Comparison of ENCODE assay signal across 23 cellular contexts in the genomic region with DNA sequence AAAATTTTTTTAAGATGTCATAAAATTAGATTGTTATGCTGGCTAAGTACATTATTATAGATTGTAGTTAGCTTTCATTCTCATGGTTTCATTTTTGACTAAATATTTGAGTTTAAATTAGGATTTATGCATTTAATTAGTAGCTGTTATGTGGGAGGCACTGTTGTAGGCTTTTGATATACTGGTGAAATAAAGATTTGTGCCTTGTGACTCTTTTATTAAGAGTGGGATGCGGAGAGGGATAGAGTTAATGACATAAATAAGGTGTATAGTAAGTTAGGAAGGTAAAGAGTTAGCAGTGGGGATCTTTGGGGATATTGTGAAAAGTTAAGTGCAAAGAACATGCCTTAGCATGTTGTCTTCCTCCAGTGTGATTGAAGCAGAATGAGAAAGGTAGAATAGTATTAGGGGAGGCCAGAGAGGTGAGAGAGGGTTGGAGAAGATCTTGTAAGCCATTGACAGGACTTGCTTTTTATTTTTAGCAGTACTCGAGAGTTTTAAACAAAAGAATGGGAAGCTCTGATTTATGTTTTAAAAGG. TPM values are rescaled to one million over a fixed set of nuclear protein-coding genes. Genes with fewer than 3 reads are reported as not detected.
DNase-seq lines count a peak whose midpoint lies in the region; ATAC-seq, FAIRE-seq and TF ChIP-seq lines count a peak whose summit lies in the region.
"Had no signal": no experiment of that assay in that cellular context is flagged by ENCODE, and none has a peak within 500 bp of the region (broad histone marks: within the 10 kb centered on the region; RNA-seq: fewer than 3 reads in every experiment).

No MANE protein-coding gene starts in this region.

- H3K9me3 ChIP-seq in A549, result no peaks in the 10 kb centered on the region
- H3K9me3 ChIP-seq in HUES48 (ENCODE audit: control insufficient read depth, insufficient read depth, low read length), result no peaks in the 10 kb centered on the region
- H3K9me3 ChIP-seq in GM12878 (replicated peaks; ENCODE audit: control insufficient read depth, insufficient read depth, low read length), result no peaks in the 10 kb centered on the region
- H3K9me3 ChIP-seq: adrenal gland, BE2C, esophagus muscularis mucosa, gastroesophageal sphincter, stomach had no signal

- POLR2A ChIA-PET in A549 (lab: Yijun Ruan, JAX), result interaction anchor here (1.0 kb wide), 1 partner anchor 9 kb away, joined by 3 read pairs; the partner anchor contains the start of gene ARHGAP5
- POLR2A ChIA-PET in GM12878 (lab: Charles Lee), result no interaction called here

- TF ChIP-seq EP300 in A549 (IDR thresholded peaks at IDR 0.05) (no peak), GM12878 (IDR thresholded peaks at IDR 0.05; ENCODE audit: borderline replicate concordance in 1 of 2, control insufficient read depth in 1 of 2, low read depth in 2 of 2, low read length in 2 of 2) (no peak)

- FAIRE-seq in A549 (lab: Jason Lieb, UNC) (no peak), GM12878 (lab: Jason Lieb, UNC) (no peak), islet of Langerhans (lab: Jason Lieb, UNC) (peak; percentile 36)

- BruUV-seq in GM12878 (replicated peaks; lab: Mats Ljungman, UMichigan), result no TSS peak

- H3K27ac ChIP-seq in A549 (peak overlapping the region; percentile 8 to 66; a peak in 3 of 6 replicates), HUES48 (ENCODE audit: low read depth, low read length) (peak overlapping the region; percentile 52), GM12878 (ENCODE audit: control insufficient read depth, insufficient read depth) (no peak overlapping the region)
- H3K27ac ChIP-seq: adrenal gland, esophagus muscularis mucosa, gastroesophageal sphincter, stomach had no signal

- H3K9ac ChIP-seq in HUES48 (ENCODE audit: low read depth, low read length) (no peak overlapping the region), GM12878 (ENCODE audit: control insufficient read depth, insufficient read depth, low read length) (no peak overlapping the region)

- no peaks in the 10 kb centered on the region for H3K4me1 Mint-ChIP-seq in CD14-positive monocyte

- RAD21 ChIA-PET in GM12878 (lab: Charles Lee; ENCODE audit: unreplicated experiment), result interaction anchor here (1.1 kb wide), 1 partner anchor 10 kb away, joined by 4 read pairs; no protein-coding TSS in a partner anchor

- CTCF ChIA-PET in A549 (lab: Yijun Ruan, JAX) (interaction anchor here (1.6 to 2.3 kb wide), 3 partner anchors 12 to 169 kb away, joined by 6 to 7 read pairs (median 6); no protein-coding TSS in a partner anchor), GM12878 (lab: Yijun Ruan, JAX) (interaction anchor here (0.7 to 1.3 kb wide), 2 partner anchors 12 to 114 kb away, joined by 4 read pairs; no protein-coding TSS in a partner anchor)

- no peak overlapping the region for H3K27ac Mint-ChIP-seq in CD14-positive monocyte

- peaks cover 1% of the 10 kb centered on the region; the same call in 1 of the 2 replicates for H3K79me2 ChIP-seq in GM12878 (ENCODE audit: control insufficient read depth, insufficient read depth, low read length)

- SMC1A ChIA-PET in GM12878 (lab: Charles Lee; ENCODE audit: uncharacterized antibody, unreplicated experiment), result interaction anchor here (1.0 to 1.7 kb wide), 3 partner anchors 69 to 169 kb away, joined by 3 to 4 read pairs (median 3); no protein-coding TSS in a partner anchor

- no peaks in the 10 kb centered on the region for H4K20me1 ChIP-seq in GM12878 (ENCODE audit: control insufficient read depth, insufficient read depth)

- H3K9me3 Mint-ChIP-seq in CD14-positive monocyte, result no peaks in the 10 kb centered on the region

- in situ Hi-C loops in GM12878 (cut with MboI), result no loop called here

- peaks cover 6% of the 10 kb centered on the region for H3K36me3 ChIP-seq in HUES48 (ENCODE audit: control insufficient read depth, insufficient read depth, low read length)
- no peaks in the 10 kb centered on the region for H3K36me3 ChIP-seq in GM12878 (ENCODE audit: control insufficient read depth in 2 of 2, insufficient read depth in 2 of 2, low read length in 1 of 2)
- H3K36me3 ChIP-seq: BE2C had no signal

- H3K4me1 ChIP-seq in A549, result peaks cover 88% of the 10 kb centered on the region
- peaks cover 44% of the 10 kb centered on the region for H3K4me1 ChIP-seq in HUES48 (ENCODE audit: control insufficient read depth, insufficient read depth, low read length)
- peaks cover 15% of the 10 kb centered on the region for H3K4me1 ChIP-seq in GM12878 (ENCODE audit: control insufficient read depth, insufficient read depth, low read length)
- H3K4me1 ChIP-seq: BE2C had no signal

- no peak overlapping the region for H2AFZ ChIP-seq in GM12878 (ENCODE audit: control insufficient read depth, low read depth, low read length)

- TF ChIP-seq RAD21 in A549 (conservative IDR thresholded peaks at IDR 0.05 in 1 of 2, IDR thresholded peaks at IDR 0.05 in 1 of 2) (no peak), GM12878 (IDR thresholded peaks at IDR 0.05; ENCODE audit: insufficient read depth, low read depth, low read length) (no peak)

- ATAC-seq in A549 (no peak), GM12878 (no peak)
- ATAC-seq: gastroesophageal sphincter had no signal

- peaks cover 6 to 9% of the 10 kb centered on the region in 2 donors for H3K36me3 Mint-ChIP-seq in CD14-positive monocyte

- no peak overlapping the region for H3K4me3 ChIP-seq in A549
- no peak overlapping the region for H3K4me3 ChIP-seq in HUES48 (ENCODE audit: low read depth, low read length)
- no peak overlapping the region for H3K4me3 ChIP-seq in GM12878
- H3K4me3 ChIP-seq: adrenal gland, esophagus muscularis mucosa, gastroesophageal sphincter, lung, stomach had no signal

- DNase-seq in A549 (ENCODE audit: low read depth in 1 of 2, low spot score in 1 of 2), result no peak
- no peak for DNase-seq in GM12878 (ENCODE audit: low read depth, low spot score)
- no peak for DNase-seq in stimulated activated CD4-positive, alpha-beta T cell treated with anti-CD3 and anti-CD28 coated beads, Interleukin-4, amount 100 ng/mL, for 4 hours
- DNase-seq in NCI-H446 treated with DMSO at 0.1 percent for 48 hours (lab: John Stamatoyannopoulos, UW), result no peak
- no peak for DNase-seq in CD14-positive monocyte (ENCODE audit: low spot score)
- no peak for DNase-seq in nucleus accumbens (lab: John Stamatoyannopoulos, UW)
- DNase-seq: activated naive CD4-positive, alpha-beta T cell; activated T-cell treated with anti-CD3 and anti-CD28 coated beads, Interleukin-2, amount 50 U/mL, for 1 hour; adrenal gland; BE2C; central memory CD4-positive, alpha-beta T cell; KBM-7; MV-4-11; NCI-H187; NCI-H2227 treated with DMSO at 0.1 percent for 48 hours; NCI-H774; SIG-M5; stomach had no signal

- 72% methylated on average over 2 of the region's 2 CpGs for WGBS in A549 (ENCODE audit: missing lambda C conversion rate)
- WGBS in GM12878 (ENCODE audit: insufficient coverage, insufficient replicate concordance, low lambda C conversion rate, missing lambda C conversion rate), result 98% methylated on average over 2 of the region's 2 CpGs

- TF ChIP-seq POLR2A in A549 (IDR thresholded peaks at IDR 0.05; ENCODE audit: low read length) (no peak), GM12878 (IDR thresholded peaks at IDR 0.05; ENCODE audit: low read depth, low read length) (no peak)

- H3K4me2 ChIP-seq in A549, result peak overlapping the region; percentile 63
- H3K4me2 ChIP-seq in GM12878 (ENCODE audit: control insufficient read depth, insufficient read depth), result no peak overlapping the region

- TF ChIP-seq CTCF in A549 (IDR thresholded peaks at IDR 0.05), result no peak
- TF ChIP-seq CTCF in GM12878 (IDR thresholded peaks at IDR 0.05 in 2 of 3, conservative IDR thresholded peaks at IDR 0.05 in 1 of 3; ENCODE audit: control insufficient read depth in 2 of 3, extremely low read depth in 1 of 3, insufficient read depth in 1 of 3, low read depth in 3 of 3, low read length in 3 of 3), result no peak
- TF ChIP-seq CTCF in CD14-positive monocyte (IDR thresholded peaks at IDR 0.05), result no peak

- no peak overlapping the region for H3K4me3 Mint-ChIP-seq in CD14-positive monocyte

- H3K27me3 Mint-ChIP-seq in CD14-positive monocyte (ENCODE audit: low read depth in 3 of 3), result peaks cover 0 to 1% (median 0%) of the 10 kb centered on the region in 3 donors

- intact Hi-C loops in GM12878 (cut with micrococcal nuclease; ENCODE audit: unreplicated experiment), result no loop called here
- intact Hi-C loops in CD14-positive monocyte (cut with micrococcal nuclease), result no loop called here

- no peaks in the 10 kb centered on the region for H3K27me3 ChIP-seq in HUES48 (ENCODE audit: control insufficient read depth, insufficient read depth, low read length)
- H3K27me3 ChIP-seq in GM12878 (replicated peaks in 1 of 2; ENCODE audit: control insufficient read depth in 2 of 2, insufficient read depth in 2 of 2, low read length in 1 of 2), result no peaks in the 10 kb centered on the region
- H3K27me3 ChIP-seq: adrenal gland, BE2C, esophagus muscularis mucosa, gastroesophageal sphincter, stomach had no signal

TF ChIP-seq in A549, 52 proteins besides CTCF, POLR2A, EP300 and RAD21 (continues in another document):
- TF ChIP-seq NFE2L2 (conservative IDR thresholded peaks at IDR 0.05; ENCODE audit: low read length), result no peak

TF ChIP-seq in GM12878, 131 proteins besides CTCF, POLR2A, EP300 and RAD21 (continues in another document):
- no peak for TF ChIP-seq POU2F2 (IDR thresholded peaks at IDR 0.05; ENCODE audit: borderline replicate concordance, low read depth, low read length)
- TF ChIP-seq RUNX3 (IDR thresholded peaks at IDR 0.05; ENCODE audit: low read length), result no peak

RNA-seq across cellular contexts. Expression of gene ARHGAP5, which starts 8.8 kb away (rescaled TPM):
- polyA plus RNA-seq in A549 (2011; rRNA removed) (57.3 and 66.1 TPM in 2 replicates), A549 (2017; fragmentation: RNase III; extraction: RNeasy Plus Mini Kit Qiagen cat#74134 plus additional on column Dnase treatment) (32.5 to 33.6 TPM (median 33.0 TPM) in 3 replicates), GM12878 (2011; rRNA removed) (19.6 and 36.4 TPM in 2 replicates), GM12878 (2014; fragmentation: Illumina TruSeq; extraction: Trizol) (6.0 and 8.5 TPM in 2 replicates), GM12878 (2014; fragmentation: Nextera tagmentation; extraction: Ambion mirVana) (1 to 10 TPM in 1 of 2 experiments, under 1 TPM in 1; 0.91 to 2.1 TPM), GM12878 (2014; rRNA removed) (2.3 and 3.0 TPM in 2 replicates), GM12878 (2016; fragmentation: Nextera tagmentation; extraction: Ambion mirVana) (1 to 10 TPM; 6.5 to 7.9 TPM), CD14-positive monocyte (1 to 10 TPM; 4.3 to 6.3 TPM)
- polyA plus RNA-seq in A549 (2012; cell fraction: cytosol; rRNA removed), result 5.1 and 5.8 TPM in 2 replicates
- 4.5 and 9.6 TPM in 2 replicates for polyA plus RNA-seq in A549 (2012; cell fraction: nucleus; rRNA removed)
- polyA minus RNA-seq in A549 (2011; rRNA and poly(A)+ RNA removed), result 44.1 and 51.3 TPM in 2 replicates
- total RNA-seq in GM12878 (2013; cell fraction: nucleolus; rRNA removed), result 36.5 and 38.0 TPM in 2 replicates
- total RNA-seq in GM12878 (2014; rRNA removed) (9.0 and 11.0 TPM in 2 replicates), GM12878 (2014; rRNA removed; fragmentation: Illumina TruSeq; extraction: Trizol) (10.4 and 12.2 TPM in 2 replicates), GM12878 (2021) (12.2 and 13.4 TPM in 2 replicates)
- 3.2 TPM for polyA plus RNA-seq in GM12878 (2011; ENCODE audit: low read depth)
- polyA plus RNA-seq in GM12878 (2011; cell fraction: cytosol; rRNA removed), result 5.4 and 6.9 TPM in 2 replicates
- 9.3 and 11.0 TPM in 2 replicates for polyA plus RNA-seq in GM12878 (2011; cell fraction: nucleus; rRNA removed)
- polyA plus RNA-seq in GM12878 (2012), result 5.1 and 5.8 TPM in 2 replicates
- polyA minus RNA-seq in GM12878 (2011; rRNA and poly(A)+ RNA removed), result 33.5 and 54.1 TPM in 2 replicates
- polyA minus RNA-seq in GM12878 (2011; cell fraction: cytosol; rRNA and poly(A)+ RNA removed), result 19.1 and 22.0 TPM in 2 replicates
- polyA minus RNA-seq in GM12878 (2011; cell fraction: nucleus; rRNA and poly(A)+ RNA removed), result 18.0 and 23.2 TPM in 2 replicates
